11 cellular contexts compared by ENCODE assay signal in genomic region chr2:240237609-240238151, GRCh38.
DNase-seq lines count a peak whose midpoint lies in the region; ATAC-seq and TF ChIP-seq lines count a peak whose summit lies in the region.
"Had no signal": no experiment of that assay in that cellular context is flagged by ENCODE, and none has a peak within 500 bp of the region (broad histone marks: within the 10 kb centered on the region; RNA-seq: fewer than 3 reads in every experiment).

No MANE protein-coding gene starts in this region.

- H3K4me3 ChIP-seq in LNCaP clone FGC (ENCODE audit: low read depth, low read length): no peak overlapping the region
- H3K4me3 ChIP-seq in right lobe of liver: no peak overlapping the region
- H3K4me3 ChIP-seq: skin epidermis had no signal

- intact Hi-C loops in right lobe of liver (cut with DNase I): no loop called here

- TF ChIP-seq CTCF in LNCaP clone FGC (IDR thresholded peaks at IDR 0.05; ENCODE audit: control insufficient read depth, extremely low read depth, insufficient read depth) (no peak), right lobe of liver (IDR thresholded peaks at IDR 0.05) (no peak)

- peaks cover 0 to 18% (median 4%) of the 10 kb centered on the region in 4 donors for H3K4me1 ChIP-seq in right lobe of liver

- no peak for TF ChIP-seq POLR2A in right lobe of liver (IDR thresholded peaks at IDR 0.05)

- H3K27ac ChIP-seq in right lobe of liver: peak overlapping the region; percentile 43 to 59 (median 48)
- H3K27ac ChIP-seq: skin epidermis had no signal

- no peaks in the 10 kb centered on the region for H3K27me3 ChIP-seq in right lobe of liver

- peak in 3 of 4 donors; percentile 10 to 33 (median 20) for ATAC-seq in right lobe of liver
- ATAC-seq: stimulated activated naive CD8-positive, alpha-beta T cell treated with anti-CD3 and anti-CD28 coated beads, Interleukin-15, amount 100 ng/mL, for 72 hours had no signal

- peak; percentile 45 for DNase-seq in A172 (ENCODE audit: low spot score)
- DNase-seq in LNCaP clone FGC (ENCODE audit: low read depth): peak; percentile 27
- peak; percentile 97 for DNase-seq in dermis blood vessel endothelial cell
- DNase-seq in right lobe of liver: peak; percentile 62 to 85 (median 71)
- DNase-seq in COLO829 (ENCODE audit: low spot score): no peak
- no peak for DNase-seq in Kasumi-1 (lab: John Stamatoyannopoulos, UW)
- no peak for DNase-seq in AML-193 (lab: John Stamatoyannopoulos, UW)
- DNase-seq in activated CD4-positive, alpha-beta T cell treated with anti-CD3 and anti-CD28 coated beads, Interleukin-2, amount 50 U/mL, for 48 hours: no peak
- DNase-seq: NCI-H146; stimulated activated naive CD8-positive, alpha-beta T cell treated with anti-CD3 and anti-CD28 coated beads, Interleukin-15, amount 100 ng/mL, for 72 hours had no signal

- no peaks in the 10 kb centered on the region for H3K9me3 ChIP-seq in right lobe of liver

- H3K36me3 ChIP-seq in right lobe of liver: no peaks in the 10 kb centered on the region

- 5% methylated on average over 10 of the region's 11 CpGs for WGBS in right lobe of liver (ENCODE audit: insufficient coverage, low coverage, low lambda C conversion rate, missing lambda C conversion rate)

Comparison
In these comparisons a context has a peak if more than half of its experiments do, and no peak if none do; other contexts are left out.
1. DNase-seq: peak in A172 (single experiment), LNCaP clone FGC (single experiment), dermis blood vessel endothelial cell (single experiment) and right lobe of liver (3 of 3); none in COLO829 (single experiment), Kasumi-1 (0 of 2), AML-193 (0 of 2) and activated CD4-positive, alpha-beta T cell treated with anti-CD3 and anti-CD28 coated beads, Interleukin-2, amount 50 U/mL, for 48 hours (0 of 2).